13 cellular contexts compared by ENCODE assay signal in the genomic region with DNA sequence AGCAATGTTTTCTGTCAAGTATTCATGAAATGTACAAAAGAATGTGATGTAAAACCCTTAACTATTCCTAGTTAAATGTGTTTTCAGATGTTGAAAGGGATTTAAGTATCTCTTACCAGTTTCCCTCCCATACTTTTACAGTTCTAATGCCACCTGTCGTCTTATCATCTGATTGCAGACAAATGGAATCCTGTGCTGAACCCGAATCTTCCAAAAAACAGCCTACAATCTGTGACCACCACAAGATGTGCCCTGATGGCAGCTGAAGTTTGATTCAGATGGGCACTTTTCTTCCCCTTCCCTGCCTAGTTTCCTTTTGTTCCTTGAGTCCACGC. TPM values are rescaled to one million over a fixed set of nuclear protein-coding genes. Genes with fewer than 3 reads are reported as not detected.
DNase-seq lines count a peak whose midpoint lies in the region; ATAC-seq and TF ChIP-seq lines count a peak whose summit lies in the region.
"Had no signal": no experiment of that assay in that cellular context is flagged by ENCODE, and none has a peak within 500 bp of the region (broad histone marks: within the 10 kb centered on the region; RNA-seq: fewer than 3 reads in every experiment).

No MANE protein-coding gene starts in this region.

- H3K36me3 Mint-ChIP-seq in activated naive CD4-positive, alpha-beta T cell treated with anti-CD3 and anti-CD28 coated beads, Interleukin-2, amount 10 ng/mL, durations not matched to agents 7 days and 5 days: peaks cover 28% of the 10 kb centered on the region
- peaks cover 30% of the 10 kb centered on the region for H3K36me3 Mint-ChIP-seq in brain

- peak overlapping the region; percentile 96 for H3K4me3 Mint-ChIP-seq in activated naive CD4-positive, alpha-beta T cell treated with anti-CD3 and anti-CD28 coated beads, Interleukin-2, amount 10 ng/mL, durations not matched to agents 7 days and 5 days
- H3K4me3 Mint-ChIP-seq in brain: peak overlapping the region; percentile 78 to 99 (median 92)

- peak overlapping the region; percentile 81 for H3K27ac Mint-ChIP-seq in activated naive CD4-positive, alpha-beta T cell treated with anti-CD3 and anti-CD28 coated beads, Interleukin-2, amount 10 ng/mL, durations not matched to agents 7 days and 5 days
- H3K27ac Mint-ChIP-seq in brain: peak overlapping the region in 3 of 5 experiments; percentile 57 to 89 (median 78)

- no peak for DNase-seq in activated naive CD4-positive, alpha-beta T cell treated with anti-CD3 and anti-CD28 coated beads, Interleukin-2, amount 10 ng/mL, durations not matched to agents 7 days and 5 days
- DNase-seq in activated naive CD4-positive, alpha-beta T cell treated with anti-CD3 and anti-CD28 coated beads, Interleukin-2, amount 50 U/mL, for 16 hours: no peak
- DNase-seq in PC-3 (no peak), HCEC 1CT (no peak), NK-92 (lab: John Stamatoyannopoulos, UW; ENCODE audit: unreplicated experiment) (no peak), NOMO-1 treated with dmso at 0.1 percent for 144 hours (lab: John Stamatoyannopoulos, UW; ENCODE audit: unreplicated experiment) (no peak)
- DNase-seq: gastrocnemius medialis; NCI-H1105; NCI-H510A; stimulated activated CD4-positive, alpha-beta T cell treated with anti-CD3 and anti-CD28 coated beads, Interleukin-4, amount 100 ng/mL, for 1 hour; stimulated activated naive CD4-positive, alpha-beta T cell treated with Interleukin-2 at 50 U/mL for 16 hours had no signal

- H3K4me3 ChIP-seq in PC-3 (ENCODE audit: low read length) (peak overlapping the region; percentile 89; the same call in 1 of the 2 replicates), skeletal muscle satellite cell (ENCODE audit: low read length) (no peak overlapping the region)

- no peak overlapping the region for H3K9ac ChIP-seq in PC-3 (ENCODE audit: low read length)
- H3K9ac ChIP-seq in skeletal muscle satellite cell (ENCODE audit: low read depth, low read length): no peak overlapping the region

- peaks cover 21% of the 10 kb centered on the region for H3K27me3 Mint-ChIP-seq in activated naive CD4-positive, alpha-beta T cell treated with anti-CD3 and anti-CD28 coated beads, Interleukin-2, amount 10 ng/mL, durations not matched to agents 7 days and 5 days
- peaks cover 8% of the 10 kb centered on the region for H3K27me3 Mint-ChIP-seq in brain

- H3K27ac ChIP-seq in PC-3 (ENCODE audit: low read length): no peak overlapping the region

- H3K9me3 ChIP-seq in PC-3 (ENCODE audit: low read length) (no peaks in the 10 kb centered on the region), skeletal muscle satellite cell (replicated peaks; ENCODE audit: low read length) (no peaks in the 10 kb centered on the region)
- H3K9me3 ChIP-seq: gastrocnemius medialis had no signal

- H3K27me3 ChIP-seq in PC-3 (ENCODE audit: low read length): no peaks in the 10 kb centered on the region
- no peaks in the 10 kb centered on the region for H3K27me3 ChIP-seq in skeletal muscle satellite cell (ENCODE audit: control insufficient read depth, insufficient read depth, low read length)
- H3K27me3 ChIP-seq: gastrocnemius medialis had no signal

- no TSS peak for BruUV-seq in PC-3 (replicated peaks; lab: Mats Ljungman, UMichigan)

- POLR2A ChIA-PET in PC-3 (lab: Charles Lee; ENCODE audit: unreplicated experiment): no interaction called here

- H3K9me2 ChIP-seq in PC-3 (replicated peaks; ENCODE audit: low read length): no peaks in the 10 kb centered on the region

- ATAC-seq in PC-3: no peak
- ATAC-seq: gastrocnemius medialis had no signal

- H3K36me3 ChIP-seq in PC-3 (ENCODE audit: low read depth, low read length) (peaks cover 32% of the 10 kb centered on the region), skeletal muscle satellite cell (ENCODE audit: insufficient read depth, low read length) (peaks cover 30% of the 10 kb centered on the region)

- CTCF ChIA-PET in activated naive CD4-positive, alpha-beta T cell treated with anti-CD3 and anti-CD28 coated beads, Interleukin-2, amount 10 ng/mL, durations not matched to agents 7 days and 5 days (lab: Charles Lee): interaction anchor here (2.7 to 6.7 kb wide), 2 partner anchors 11 to 254 kb away, joined by 9 to 97 read pairs; no protein-coding TSS in a partner anchor
- CTCF ChIA-PET in PC-3 (lab: Charles Lee): no interaction called here

- intact Hi-C loops in PC-3 (cut with micrococcal nuclease): loop anchor here (5.0 to 10.0 kb wide), 3 partner anchors 148 to 435 kb away; no protein-coding TSS in a partner anchor

- H3F3A ChIP-seq in PC-3 (ENCODE audit: low read length, unreplicated experiment): no peaks in the 10 kb centered on the region

- H3K4me2 ChIP-seq in PC-3 (ENCODE audit: low read length): peak overlapping the region; percentile 68
- peak overlapping the region; percentile 53 for H3K4me2 ChIP-seq in skeletal muscle satellite cell (ENCODE audit: low read length)

- H4K20me1 ChIP-seq in PC-3 (ENCODE audit: low read length): no peaks in the 10 kb centered on the region

- H3K4me1 ChIP-seq in PC-3 (ENCODE audit: insufficient read depth, low read length) (peaks cover 17% of the 10 kb centered on the region), skeletal muscle satellite cell (ENCODE audit: control insufficient read depth, insufficient read depth, low read length) (peaks cover 12% of the 10 kb centered on the region)

- H3K4me1 Mint-ChIP-seq in activated naive CD4-positive, alpha-beta T cell treated with anti-CD3 and anti-CD28 coated beads, Interleukin-2, amount 10 ng/mL, durations not matched to agents 7 days and 5 days: peaks cover 17% of the 10 kb centered on the region
- H3K4me1 Mint-ChIP-seq in brain: peaks cover 53% of the 10 kb centered on the region

- TF ChIP-seq CTCF in PC-3 (conservative IDR thresholded peaks at IDR 0.05; ENCODE audit: low read depth, low read length) (no peak), brain (conservative IDR thresholded peaks at IDR 0.05) (no peak)

- no peaks in the 10 kb centered on the region for H3K9me3 Mint-ChIP-seq in activated naive CD4-positive, alpha-beta T cell treated with anti-CD3 and anti-CD28 coated beads, Interleukin-2, amount 10 ng/mL, durations not matched to agents 7 days and 5 days
- peaks cover 0 to 7% (median 0%) of the 10 kb centered on the region in 5 experiments for H3K9me3 Mint-ChIP-seq in brain

- peaks cover 21% of the 10 kb centered on the region for H3K79me2 ChIP-seq in PC-3 (ENCODE audit: low read length)

- no peak overlapping the region for H2AFZ ChIP-seq in PC-3 (ENCODE audit: low read length)

RNA-seq across cellular contexts. Expression of gene TOMM6, which starts 1.9 kb away (rescaled TPM):
- total RNA-seq in PC-3 (2014; rRNA removed): 142 and 162 TPM in 2 replicates
- 218 TPM for polyA plus RNA-seq in brain (ENCODE audit: insufficient read depth, low read depth, low replicate concordance)
- 107 and 158 TPM in 2 replicates for total RNA-seq in skeletal muscle satellite cell (2012; rRNA removed)

RNA-seq across cellular contexts. Expression of gene PRICKLE4, which starts 8.8 kb away (rescaled TPM):
- total RNA-seq in PC-3 (2014; rRNA removed): 0.26 and 1.7 TPM in 2 replicates
- not detected for polyA plus RNA-seq in brain (ENCODE audit: insufficient read depth, low read depth, low replicate concordance)
- 0.25 TPM in 1 of 2 replicates, not detected in the other for total RNA-seq in skeletal muscle satellite cell (2012; rRNA removed)

RNA-seq across cellular contexts. Expression of gene FRS3, which starts 9.7 kb away (rescaled TPM):
- total RNA-seq in PC-3 (2014; rRNA removed): 3.9 and 4.3 TPM in 2 replicates
- polyA plus RNA-seq in brain (ENCODE audit: insufficient read depth, low read depth, low replicate concordance): 16.7 TPM
- 0.51 and 1.5 TPM in 2 replicates for total RNA-seq in skeletal muscle satellite cell (2012; rRNA removed)

RNA-seq across cellular contexts. Expression of gene PGC, which starts 42.2 kb away (rescaled TPM):
- total RNA-seq in PC-3 (2014; rRNA removed): not detected in 2 replicates
- not detected for polyA plus RNA-seq in brain (ENCODE audit: insufficient read depth, low read depth, low replicate concordance)
- total RNA-seq in skeletal muscle satellite cell (2012; rRNA removed): not detected in 2 replicates
- total RNA-seq: gastrocnemius medialis had no signal

RNA-seq across cellular contexts. Expression of gene TFEB, which starts 53.9 kb away (rescaled TPM):
- total RNA-seq in PC-3 (2014; rRNA removed): 4.2 and 5.5 TPM in 2 replicates
- polyA plus RNA-seq in brain (ENCODE audit: insufficient read depth, low read depth, low replicate concordance): 52.4 TPM
- total RNA-seq in skeletal muscle satellite cell (2012; rRNA removed): 2.0 TPM in 2 replicates
